In genomic region chrX:39726810-39727209, GRCh38 we compare ENCODE assay signal across 13 cellular contexts.
DNase-seq lines count a peak whose midpoint lies in the region; ATAC-seq and FAIRE-seq lines count a peak whose summit lies in the region.
"Had no signal": no experiment of that assay in that cellular context is flagged by ENCODE, and none has a peak within 500 bp of the region (broad histone marks: within the 10 kb centered on the region; RNA-seq: fewer than 3 reads in every experiment).

No MANE protein-coding gene starts in this region.

- H3K36me3 Mint-ChIP-seq in activated naive CD4-positive, alpha-beta T cell treated with anti-CD3 and anti-CD28 coated beads, Interleukin-2, amount 10 ng/mL, durations not matched to agents 7 days and 5 days: no peaks in the 10 kb centered on the region

- no peak overlapping the region for H3K27ac Mint-ChIP-seq in activated naive CD4-positive, alpha-beta T cell treated with anti-CD3 and anti-CD28 coated beads, Interleukin-2, amount 10 ng/mL, durations not matched to agents 7 days and 5 days
- H3K27ac Mint-ChIP-seq: B cell had no signal

- ATAC-seq in left cardiac atrium (peak in 1 of 2 donors; percentile 64), GM19467 (IDR thresholded peaks at IDR 0.05; ENCODE audit: unreplicated experiment) (no peak), GM21786 (IDR thresholded peaks at IDR 0.05; ENCODE audit: unreplicated experiment) (no peak)

- peaks cover 4% of the 10 kb centered on the region for H3K9me3 Mint-ChIP-seq in activated naive CD4-positive, alpha-beta T cell treated with anti-CD3 and anti-CD28 coated beads, Interleukin-2, amount 10 ng/mL, durations not matched to agents 7 days and 5 days

- no peak overlapping the region for H3K9ac ChIP-seq in SK-N-MC (ENCODE audit: insufficient read length)

- H3K9me3 ChIP-seq in SK-N-MC (ENCODE audit: low read depth, low read length): no peaks in the 10 kb centered on the region
- H3K9me3 ChIP-seq: SJSA1 had no signal

- intact Hi-C loops in left cardiac atrium (cut with DNase I): loop anchor here in 1 of 2 donors (10.0 kb wide), 1 partner anchor 462 kb away; no protein-coding TSS in a partner anchor

- no peak for FAIRE-seq in HTR-8/SVneo (lab: Jason Lieb, UNC)
- FAIRE-seq: GM12892 had no signal

- peaks cover 15% of the 10 kb centered on the region for H3K4me1 Mint-ChIP-seq in activated naive CD4-positive, alpha-beta T cell treated with anti-CD3 and anti-CD28 coated beads, Interleukin-2, amount 10 ng/mL, durations not matched to agents 7 days and 5 days

- no peak overlapping the region for H3K4me3 Mint-ChIP-seq in activated naive CD4-positive, alpha-beta T cell treated with anti-CD3 and anti-CD28 coated beads, Interleukin-2, amount 10 ng/mL, durations not matched to agents 7 days and 5 days
- H3K4me3 Mint-ChIP-seq: B cell had no signal

- H3K4me3 ChIP-seq in SK-N-MC: peak overlapping the region; percentile 10; the same call in 1 of the 2 replicates
- H3K4me3 ChIP-seq: esophagus muscularis mucosa, lung, SJSA1 had no signal

- CTCF ChIA-PET in activated naive CD4-positive, alpha-beta T cell treated with anti-CD3 and anti-CD28 coated beads, Interleukin-2, amount 10 ng/mL, durations not matched to agents 7 days and 5 days (lab: Charles Lee): no interaction called here

- no peak overlapping the region for H3K27ac ChIP-seq in SK-N-MC
- H3K27ac ChIP-seq: esophagus muscularis mucosa, SJSA1 had no signal

- peaks cover 27% of the 10 kb centered on the region for H3K27me3 Mint-ChIP-seq in activated naive CD4-positive, alpha-beta T cell treated with anti-CD3 and anti-CD28 coated beads, Interleukin-2, amount 10 ng/mL, durations not matched to agents 7 days and 5 days

- peak; percentile 52 for DNase-seq in AG08395 (ENCODE audit: low spot score)
- DNase-seq in HTR-8/SVneo (ENCODE audit: insufficient read length, low spot score): peak; percentile 38
- peak; percentile 10 for DNase-seq in SK-N-MC (ENCODE audit: low read depth, low spot score)
- DNase-seq in left cardiac atrium: peak; percentile 56
- no peak for DNase-seq in activated gamma-delta T cell treated with Interleukin-2 at 50 U/mL for 16 hours
- DNase-seq in activated naive CD4-positive, alpha-beta T cell treated with anti-CD3 and anti-CD28 coated beads, Interleukin-2, amount 10 ng/mL, durations not matched to agents 7 days and 5 days: no peak

- no peaks in the 10 kb centered on the region for H3K36me3 ChIP-seq in SK-N-MC (ENCODE audit: insufficient read depth, low read length)
- H3K36me3 ChIP-seq: esophagus muscularis mucosa, SJSA1 had no signal

Comparison
In these comparisons a context has a peak if more than half of its experiments do, and no peak if none do; other contexts are left out.
1. DNase-seq: peak in AG08395 (single experiment), HTR-8/SVneo (single experiment), SK-N-MC (single experiment) and left cardiac atrium (single experiment); none in activated gamma-delta T cell treated with Interleukin-2 at 50 U/mL for 16 hours (single experiment) and activated naive CD4-positive, alpha-beta T cell treated with anti-CD3 and anti-CD28 coated beads, Interleukin-2, amount 10 ng/mL, durations not matched to agents 7 days and 5 days (single experiment).